5 cellular contexts compared by ENCODE assay signal in the genomic region with DNA sequence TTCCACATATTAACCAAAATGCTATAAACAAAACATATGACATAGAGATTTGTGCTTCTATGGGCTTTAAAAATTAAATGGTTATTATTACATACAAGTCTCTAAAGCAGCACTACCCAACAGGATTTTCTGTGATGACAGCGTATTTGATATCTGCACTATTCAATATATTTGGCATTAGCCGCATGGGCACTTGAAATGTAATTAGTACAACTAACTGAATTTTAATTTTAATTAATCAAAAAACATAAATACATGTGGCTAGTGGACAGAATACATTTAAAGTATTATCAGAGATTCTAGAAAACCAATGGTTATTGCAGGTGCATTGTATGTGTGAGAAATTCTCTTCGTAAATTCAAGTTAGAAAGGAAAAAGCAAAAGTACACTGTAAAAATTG.
"Had no signal": no experiment of that assay in that cellular context is flagged by ENCODE, and none has a peak within 500 bp of the region (broad histone marks: within the 10 kb centered on the region; RNA-seq: fewer than 3 reads in every experiment).

No MANE protein-coding gene starts in this region.

- H3K27ac ChIP-seq: KMS-11 had no signal

- FAIRE-seq: HepG2, HTR-8/SVneo had no signal

- ATAC-seq: HepG2 had no signal

- DNase-seq: IMR-90, KBM-7 had no signal

- H3K9ac ChIP-seq: KMS-11 had no signal

- H3K4me2 ChIP-seq: KMS-11 had no signal
